ENCODE assay signal across 28 cellular contexts in the genomic region with DNA sequence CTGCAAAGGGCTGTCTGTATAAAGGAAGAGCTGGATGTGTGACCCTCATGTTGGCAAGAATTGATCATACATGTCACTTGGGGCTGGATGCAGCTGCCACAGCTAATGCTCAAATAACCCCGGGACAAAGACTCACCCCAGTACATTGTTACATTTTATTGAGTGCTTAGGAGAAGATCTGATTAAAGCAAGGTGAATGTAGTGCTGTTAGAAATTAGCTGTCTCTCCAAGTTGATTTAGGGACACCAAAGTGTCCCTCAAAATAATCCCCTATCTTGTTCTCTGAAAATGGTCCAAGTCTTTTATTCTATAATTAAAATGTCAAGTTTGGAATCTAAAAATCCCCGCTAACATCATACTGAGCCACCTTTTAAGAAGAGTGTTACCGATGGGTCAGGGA. TPM values are rescaled to one million over a fixed set of nuclear protein-coding genes. Genes with fewer than 3 reads are reported as not detected.
A peak's percentile ranks its signal among the peaks of the same experiment; 100 is the strongest.
DNase-seq lines count a peak whose midpoint lies in the region; ATAC-seq lines count a peak whose summit lies in the region.
"Had no signal": no experiment of that assay in that cellular context is flagged by ENCODE, and none has a peak within 500 bp of the region (broad histone marks: within the 10 kb centered on the region; RNA-seq: fewer than 3 reads in every experiment).

No MANE protein-coding gene starts in this region.

- no peak overlapping the region for H3K4me3 ChIP-seq in right cardiac atrium (ENCODE audit: low read length)
- H3K4me3 ChIP-seq: lower lobe of right lung, prostate gland had no signal

- H3K9me3 ChIP-seq in right cardiac atrium (ENCODE audit: control insufficient read depth, low read length) = no peaks in the 10 kb centered on the region
- H3K9me3 ChIP-seq: Caco-2, lower lobe of right lung, prostate gland had no signal

- no peak for ATAC-seq in right cardiac atrium
- no peak for ATAC-seq in HG03432 (IDR thresholded peaks at IDR 0.05; ENCODE audit: unreplicated experiment)
- ATAC-seq: activated CD4-positive, alpha-beta T cell treated with anti-CD3 and anti-CD28 coated beads for 36 hours; activated CD8-positive, alpha-beta T cell treated with anti-CD3 and anti-CD28 coated beads, Interleukin-2, amount 10 ng/mL, durations not matched to agents 7 days and 5 days; lower lobe of right lung; naive thymus-derived CD8-positive, alpha-beta T cell; Panc1; stimulated activated naive B cell treated with anti-CD40 and anti-IgM and Interleukin-4, amounts not matched to agents 10 μg/mL and 1 μg/mL and 100 μg/mL, for 72 hours had no signal

- peak; percentile 8 for DNase-seq in NCI-H1092 treated with DMSO at 0.1 percent for 48 hours (lab: John Stamatoyannopoulos, UW)
- no peak for DNase-seq in NCI-H1092 (lab: John Stamatoyannopoulos, UW)
- peak; percentile 86 for DNase-seq in NCI-H1436 treated with DMSO at 0.1 percent for 48 hours (lab: John Stamatoyannopoulos, UW)
- DNase-seq in NCI-H69 (lab: John Stamatoyannopoulos, UW) = peak; percentile 82
- DNase-seq in right cardiac atrium = no peak
- DNase-seq in SHP77 treated with DMSO at 0.1 percent for 48 hours (lab: John Stamatoyannopoulos, UW) = no peak
- DNase-seq in ureter (ENCODE audit: low spot score) = no peak
- DNase-seq: activated CD4-positive, alpha-beta T cell treated with anti-CD3 and anti-CD28 coated beads for 36 hours; activated CD8-positive, alpha-beta T cell treated with anti-CD3 and anti-CD28 coated beads, Interleukin-2, amount 10 ng/mL, durations not matched to agents 7 days and 5 days; activated naive CD4-positive, alpha-beta T cell treated with anti-CD3 and anti-CD28 coated beads for 36 hours; C1 segment of cervical spinal cord; Caco-2; head of caudate nucleus; Kasumi-1; lower lobe of right lung; naive thymus-derived CD8-positive, alpha-beta T cell; NCI-H2029 treated with DMSO at 0.1 percent for 48 hours; NCI-H524 treated with DMSO at 0.1 percent for 48 hours; occipital lobe; SIG-M5; stimulated activated naive B cell treated with anti-CD40 and anti-IgM and Interleukin-4, amounts not matched to agents 10 μg/mL and 1 μg/mL and 100 μg/mL, for 72 hours; substantia nigra had no signal

- H3K27me3 ChIP-seq in right cardiac atrium (ENCODE audit: control insufficient read depth, insufficient read depth) = no peaks in the 10 kb centered on the region

- no peaks in the 10 kb centered on the region for H3K4me1 ChIP-seq in right cardiac atrium (ENCODE audit: control insufficient read depth, insufficient read depth, low read length)
- H3K4me1 ChIP-seq: Caco-2, prostate gland had no signal

- intact Hi-C loops in right cardiac atrium (cut with DNase I) = loop anchor here in 2 of 4 donors (10.0 kb wide), 2 partner anchors 79 to 189 kb away; no protein-coding TSS in a partner anchor

- H3K27ac ChIP-seq in right cardiac atrium (ENCODE audit: low read length) = peak overlapping the region; percentile 55
- H3K27ac ChIP-seq: 22Rv1, lower lobe of right lung, prostate gland had no signal

- WGBS in right cardiac atrium = 48% methylated on average over 3 of the region's 3 CpGs

RNA-seq across cellular contexts. Expression of gene DAPP1, which starts 12.9 kb away (rescaled TPM):
- total RNA-seq in right cardiac atrium = 1 to 10 TPM in 1 of 4 donors, under 1 TPM in 3; 0.42 to 1.4 (median 0.71) TPM
- 0.16 TPM for polyA plus RNA-seq in right cardiac atrium
- total RNA-seq in ureter = 25.3 TPM
- total RNA-seq: Caco-2, fibroblast of villous mesenchyme, G401 had no signal

Comparison
In these comparisons a context has a peak if more than half of its experiments do, and no peak if none do; other contexts are left out.
1. DNase-seq: peak in NCI-H1092 treated with DMSO at 0.1 percent for 48 hours (single experiment), NCI-H1436 treated with DMSO at 0.1 percent for 48 hours (single experiment) and NCI-H69 (single experiment); none in NCI-H1092 (single experiment), right cardiac atrium (0 of 3), SHP77 treated with DMSO at 0.1 percent for 48 hours (single experiment) and ureter (single experiment).
2. RNA of gene DAPP1, which starts 12.9 kb away (total RNA-seq): 25.3 TPM in ureter (single experiment); 0.42 to 1.4 TPM in right cardiac atrium; every median in the first group is over 10 times any median in the second.